ENCODE assay signal across 19 cellular contexts in the genomic region with DNA sequence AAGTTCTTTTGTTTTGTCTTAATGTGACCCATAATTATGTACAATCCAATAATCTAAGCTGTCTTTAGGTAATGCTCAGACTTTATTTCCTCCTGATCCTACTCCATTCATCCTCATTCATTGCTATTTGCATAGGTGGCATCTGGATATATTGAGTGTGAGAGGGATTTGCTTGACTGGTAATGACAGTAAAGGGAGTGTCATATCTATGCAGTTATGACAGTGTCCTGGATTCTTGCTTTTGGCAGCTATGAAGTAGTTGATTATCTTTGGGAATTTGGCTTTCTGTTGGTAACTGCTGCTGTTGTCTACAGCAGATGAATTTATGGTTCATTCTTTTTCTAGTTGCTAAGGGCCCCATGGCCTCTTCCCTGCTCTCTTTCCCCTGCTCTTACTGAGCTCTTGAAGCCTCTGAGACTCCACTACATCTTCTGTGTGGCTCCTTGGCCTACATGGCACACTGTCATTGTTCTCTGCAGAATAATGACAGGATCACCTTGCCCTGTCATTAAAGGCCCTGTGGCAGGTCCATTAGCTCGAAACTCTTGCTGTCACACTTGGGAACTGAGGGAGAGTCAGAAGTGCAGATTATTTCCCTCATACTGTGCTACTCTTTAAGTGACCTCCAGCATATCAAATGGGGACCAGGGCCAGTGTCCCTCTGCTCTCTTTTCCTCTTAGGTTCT. TPM values are rescaled to one million over a fixed set of nuclear protein-coding genes. Genes with fewer than 3 reads are reported as not detected.
A peak's percentile ranks its signal among the peaks of the same experiment; 100 is the strongest.
DNase-seq lines count a peak whose midpoint lies in the region; ATAC-seq, FAIRE-seq and TF ChIP-seq lines count a peak whose summit lies in the region.
"Had no signal": no experiment of that assay in that cellular context is flagged by ENCODE, and none has a peak within 500 bp of the region (broad histone marks: within the 10 kb centered on the region; RNA-seq: fewer than 3 reads in every experiment).

No MANE protein-coding gene starts in this region.

- H3K9me3 ChIP-seq in Panc1 (ENCODE audit: control insufficient read depth, insufficient read depth, low read depth, low read length), result no peaks in the 10 kb centered on the region
- H3K9me3 ChIP-seq in HepG2 (ENCODE audit: low read length), result no peaks in the 10 kb centered on the region
- H3K9me3 ChIP-seq: A549; BLaER1 treated with 17β-estradiol and CSF1 and Interleukin-3, amounts not matched to agents 10 nM and 100 nM had no signal

- H3K9me3 Mint-ChIP-seq in activated T-cell treated with anti-CD3 and anti-CD28 coated beads, Interleukin-2, amount 50 U/mL, for 24 hours, result no peaks in the 10 kb centered on the region
- H3K9me3 Mint-ChIP-seq in osteocyte (ENCODE audit: unreplicated experiment), result no peaks in the 10 kb centered on the region

- no peak for TF ChIP-seq RAD21 in HepG2 (CRISPR knock-in tag; IDR thresholded peaks at IDR 0.05)

- peaks cover 76% of the 10 kb centered on the region for H3K36me3 Mint-ChIP-seq in activated T-cell treated with anti-CD3 and anti-CD28 coated beads, Interleukin-2, amount 50 U/mL, for 24 hours (ENCODE audit: low read depth)
- H3K36me3 Mint-ChIP-seq in osteocyte (ENCODE audit: unreplicated experiment), result peaks cover 39% of the 10 kb centered on the region

- H3K27me3 ChIP-seq in Panc1 (ENCODE audit: control insufficient read depth, insufficient read depth, low read length), result no peaks in the 10 kb centered on the region
- no peaks in the 10 kb centered on the region for H3K27me3 ChIP-seq in HepG2 (ENCODE audit: control insufficient read depth in 1 of 2, insufficient read depth in 2 of 2, low read length in 2 of 2)
- H3K27me3 ChIP-seq: BLaER1 treated with 17β-estradiol and CSF1 and Interleukin-3, amounts not matched to agents 10 nM and 100 nM had no signal

- no peak overlapping the region for H3K4me3 ChIP-seq in Panc1 (ENCODE audit: low read depth in 2 of 2, low read length in 2 of 2)
- no peak overlapping the region for H3K4me3 ChIP-seq in HepG2 (replicated peaks in 1 of 3; ENCODE audit: insufficient read depth in 1 of 3, low read depth in 2 of 3, low read length in 3 of 3)
- H3K4me3 ChIP-seq: A549; BLaER1 treated with 17β-estradiol and CSF1 and Interleukin-3, amounts not matched to agents 10 nM and 100 nM; GM12878 had no signal

- H2AFZ ChIP-seq in HepG2 (ENCODE audit: low read length), result no peak overlapping the region

- H3K27ac ChIP-seq in Panc1 (ENCODE audit: low read length), result no peak overlapping the region
- H3K27ac ChIP-seq in HepG2 (ENCODE audit: extremely low read length, insufficient read depth, low read length), result no peak overlapping the region
- H3K27ac ChIP-seq: A549; BLaER1 treated with 17β-estradiol and CSF1 and Interleukin-3, amounts not matched to agents 10 nM and 100 nM; HL-60 had no signal

- H3K9ac ChIP-seq in HepG2 (ENCODE audit: insufficient read depth, low read depth, low read length), result no peak overlapping the region
- H3K9ac ChIP-seq: BLaER1 treated with 17β-estradiol and CSF1 and Interleukin-3, amounts not matched to agents 10 nM and 100 nM had no signal

- CTCF ChIA-PET in Panc1 (lab: Charles Lee) (no interaction called here), HepG2 (lab: Yijun Ruan, JAX; ENCODE audit: low intra/inter-chr PET ratio, low total read pairs) (no interaction called here)

- POLR2A ChIA-PET in Panc1 (lab: Charles Lee) (no interaction called here), HepG2 (lab: Yijun Ruan, JAX) (no interaction called here)

- TF ChIP-seq EP300 in HepG2 (IDR thresholded peaks at IDR 0.05; ENCODE audit: low read depth in 2 of 2, low read length in 2 of 2) (no peak), HepG2 (CRISPR knock-in tag; IDR thresholded peaks at IDR 0.05; ENCODE audit: borderline replicate concordance) (no peak)

- H3K36me3 ChIP-seq in Panc1 (ENCODE audit: control insufficient read depth, insufficient read depth, low read length), result peaks cover 25% of the 10 kb centered on the region
- peaks cover 5 to 39% of the 10 kb centered on the region in 2 experiments; a peak in 4 of 5 replicates for H3K36me3 ChIP-seq in HepG2 (replicated peaks in 1 of 2; ENCODE audit: control insufficient read depth in 1 of 2, insufficient read depth in 2 of 2, low read length in 2 of 2)

- peak overlapping the region; percentile 26 for H3K27ac Mint-ChIP-seq in activated T-cell treated with anti-CD3 and anti-CD28 coated beads, Interleukin-2, amount 50 U/mL, for 24 hours
- H3K27ac Mint-ChIP-seq in osteocyte (ENCODE audit: unreplicated experiment), result peak overlapping the region; percentile 62

- BruUV-seq in Panc1 (replicated peaks; lab: Mats Ljungman, UMichigan) (no TSS peak), HepG2 (replicated peaks; lab: Mats Ljungman, UMichigan) (no TSS peak)

- H3K4me3 Mint-ChIP-seq in activated T-cell treated with anti-CD3 and anti-CD28 coated beads, Interleukin-2, amount 50 U/mL, for 24 hours, result no peak overlapping the region
- no peak overlapping the region for H3K4me3 Mint-ChIP-seq in osteocyte (ENCODE audit: unreplicated experiment)

- no peaks in the 10 kb centered on the region for H4K20me1 ChIP-seq in HepG2 (ENCODE audit: insufficient read depth, low read length)

- in situ Hi-C loops in Panc1 (cut with HindIII; ENCODE audit: low pct_unique_long_range_greater_than_20kb, low sequenced_read_pairs), result no loop called here
- in situ Hi-C loops in HepG2 (cut with HindIII; ENCODE audit: extremely low pct_ligation_motif_present, low pct_unique_long_range_greater_than_20kb), result no loop called here

- no peak overlapping the region for H3K4me2 ChIP-seq in HepG2 (ENCODE audit: low read depth, low read length)
- H3K4me2 ChIP-seq: A549; BLaER1 treated with 17β-estradiol and CSF1 and Interleukin-3, amounts not matched to agents 10 nM and 100 nM had no signal

- no peaks in the 10 kb centered on the region for H3K27me3 Mint-ChIP-seq in activated T-cell treated with anti-CD3 and anti-CD28 coated beads, Interleukin-2, amount 50 U/mL, for 24 hours
- H3K27me3 Mint-ChIP-seq in osteocyte (ENCODE audit: unreplicated experiment), result no peaks in the 10 kb centered on the region

- no peaks in the 10 kb centered on the region for H3K4me1 ChIP-seq in Panc1 (ENCODE audit: control insufficient read depth, insufficient read depth, low read length)
- no peaks in the 10 kb centered on the region for H3K4me1 ChIP-seq in HepG2 (ENCODE audit: insufficient read depth, low read length)
- H3K4me1 ChIP-seq: BLaER1 treated with 17β-estradiol and CSF1 and Interleukin-3, amounts not matched to agents 10 nM and 100 nM had no signal

- intact Hi-C loops in Panc1 (cut with micrococcal nuclease; ENCODE audit: unreplicated experiment) (no loop called here), left cardiac atrium (cut with DNase I) (no loop called here), head of caudate nucleus (cut with DNase I) (no loop called here), HepG2 (cut with micrococcal nuclease; ENCODE audit: unreplicated experiment) (no loop called here)

- H3K4me1 Mint-ChIP-seq in activated T-cell treated with anti-CD3 and anti-CD28 coated beads, Interleukin-2, amount 50 U/mL, for 24 hours (ENCODE audit: low read depth), result no peaks in the 10 kb centered on the region
- no peaks in the 10 kb centered on the region for H3K4me1 Mint-ChIP-seq in osteocyte (ENCODE audit: unreplicated experiment)

- no peak for TF ChIP-seq CTCF in Panc1 (IDR thresholded peaks at IDR 0.05)
- TF ChIP-seq CTCF in osteocyte (IDR thresholded peaks at IDR 0.05), result no peak
- no peak for TF ChIP-seq CTCF in HepG2 (CRISPR knock-in tag; IDR thresholded peaks at IDR 0.05)

- 83% methylated on average over 1 of the region's 1 CpG for WGBS in HepG2 (ENCODE audit: low lambda C conversion rate)

- peak; percentile 48; the same call in 1 of the 2 replicates for ATAC-seq in Panc1
- ATAC-seq in left cardiac atrium, result peak; percentile 71 to 78
- no peak for ATAC-seq in HepG2
- ATAC-seq: A549, GM12878, PC-3 had no signal

- TF ChIP-seq POLR2A in HepG2 (IDR thresholded peaks at IDR 0.05; ENCODE audit: insufficient read depth in 1 of 2, low read depth in 2 of 2, low read length in 2 of 2), result no peak

- H3K79me2 ChIP-seq in HepG2 (ENCODE audit: insufficient read depth, low read length), result no peaks in the 10 kb centered on the region

- no peak for DNase-seq in activated T-cell treated with anti-CD3 and anti-CD28 coated beads, Interleukin-2, amount 50 U/mL, for 24 hours
- DNase-seq in activated T-cell treated with anti-CD3 and anti-CD28 coated beads, Interleukin-2, amount 50 U/mL, for 1 hour, result no peak
- DNase-seq in Panc1 (ENCODE audit: low read depth, low spot score) (no peak), left cardiac atrium (no peak), osteocyte (ENCODE audit: extremely low spot score, unreplicated experiment) (no peak), head of caudate nucleus (no peak), HepG2 (ENCODE audit: low spot score) (no peak), T-helper 9 cell (no peak)
- DNase-seq: GDM1, HCEC 1CT, NCI-H1105 treated with DMSO at 0.1 percent for 48 hours, NCI-H187, NCI-H2171, NCI-H774, PC-3 had no signal

- no peak for FAIRE-seq in HepG2 (lab: Jason Lieb, UNC)
- FAIRE-seq: A549, GM12878 had no signal

RNA-seq across cellular contexts. Expression of a gene that starts 20.1 kb away (rescaled TPM):
- total RNA-seq in Panc1 (2021; ENCODE audit: unreplicated experiment), result 97.5 TPM
- polyA plus RNA-seq in Panc1 (2012; ENCODE audit: insufficient read length), result 75.3 TPM
- 100 to 1,000 TPM; 132 to 140 TPM for total RNA-seq in left cardiac atrium
- 54.0 and 55.6 TPM in 2 replicates for total RNA-seq in osteocyte
- total RNA-seq in HepG2 (2016; rRNA removed; fragmentation: Illumina TruSeq; extraction: Trizol), result 165 and 181 TPM in 2 replicates
- total RNA-seq in HepG2 (2016; cell fraction: cytosol; rRNA removed; fragmentation: Illumina TruSeq; extraction: Trizol; ENCODE audit: low read depth), result 33.8 and 40.2 TPM in 2 replicates
- total RNA-seq in HepG2 (2016; cell fraction: insoluble cytoplasmic fraction; rRNA removed; fragmentation: Illumina TruSeq; extraction: Trizol), result 169 and 171 TPM in 2 replicates
- total RNA-seq in HepG2 (2016; cell fraction: membrane; rRNA removed; fragmentation: Illumina TruSeq; extraction: Trizol), result 43.6 and 52.2 TPM in 2 replicates
- 70.7 and 80.6 TPM in 2 replicates for total RNA-seq in HepG2 (2016; cell fraction: nucleus; rRNA removed; fragmentation: Illumina TruSeq; extraction: Trizol)
- 61.1 and 103 TPM in 2 replicates for polyA plus RNA-seq in HepG2 (2011; rRNA removed)
- polyA plus RNA-seq in HepG2 (2011; cell fraction: cytosol; rRNA removed), result 54.7 and 55.0 TPM in 2 replicates
- 14.4 and 15.8 TPM in 2 replicates for polyA plus RNA-seq in HepG2 (2011; cell fraction: nucleus; rRNA removed)
- 55.5 and 70.1 TPM in 2 replicates for polyA plus RNA-seq in HepG2 (2012)
- 18.2 and 19.6 TPM in 2 replicates for polyA plus RNA-seq in HepG2 (2016; cell fraction: cytosol; fragmentation: Illumina TruSeq; extraction: Trizol; ENCODE audit: low read depth)
- 149 and 162 TPM in 2 replicates for polyA plus RNA-seq in HepG2 (2016; cell fraction: insoluble cytoplasmic fraction; fragmentation: Illumina TruSeq; extraction: Trizol; ENCODE audit: low read depth)
- 25.8 and 27.5 TPM in 2 replicates for polyA plus RNA-seq in HepG2 (2016; cell fraction: membrane; fragmentation: Illumina TruSeq; extraction: Trizol; ENCODE audit: low read depth)
- polyA plus RNA-seq in HepG2 (2016; cell fraction: nucleus; fragmentation: Illumina TruSeq; extraction: Trizol; ENCODE audit: insufficient read depth, low read depth), result 78.0 and 80.5 TPM in 2 replicates
- polyA minus RNA-seq in HepG2 (2011; rRNA and poly(A)+ RNA removed; ENCODE audit: low replicate concordance), result 45.7 and 49.8 TPM in 2 replicates
- polyA minus RNA-seq in HepG2 (2011; cell fraction: cytosol; rRNA and poly(A)+ RNA removed), result 49.8 and 68.9 TPM in 2 replicates
- polyA minus RNA-seq in HepG2 (2011; cell fraction: nucleus; rRNA and poly(A)+ RNA removed), result 35.7 and 41.6 TPM in 2 replicates
